Comparison of ENCODE assay signal across 8 cellular contexts in the genomic region with DNA sequence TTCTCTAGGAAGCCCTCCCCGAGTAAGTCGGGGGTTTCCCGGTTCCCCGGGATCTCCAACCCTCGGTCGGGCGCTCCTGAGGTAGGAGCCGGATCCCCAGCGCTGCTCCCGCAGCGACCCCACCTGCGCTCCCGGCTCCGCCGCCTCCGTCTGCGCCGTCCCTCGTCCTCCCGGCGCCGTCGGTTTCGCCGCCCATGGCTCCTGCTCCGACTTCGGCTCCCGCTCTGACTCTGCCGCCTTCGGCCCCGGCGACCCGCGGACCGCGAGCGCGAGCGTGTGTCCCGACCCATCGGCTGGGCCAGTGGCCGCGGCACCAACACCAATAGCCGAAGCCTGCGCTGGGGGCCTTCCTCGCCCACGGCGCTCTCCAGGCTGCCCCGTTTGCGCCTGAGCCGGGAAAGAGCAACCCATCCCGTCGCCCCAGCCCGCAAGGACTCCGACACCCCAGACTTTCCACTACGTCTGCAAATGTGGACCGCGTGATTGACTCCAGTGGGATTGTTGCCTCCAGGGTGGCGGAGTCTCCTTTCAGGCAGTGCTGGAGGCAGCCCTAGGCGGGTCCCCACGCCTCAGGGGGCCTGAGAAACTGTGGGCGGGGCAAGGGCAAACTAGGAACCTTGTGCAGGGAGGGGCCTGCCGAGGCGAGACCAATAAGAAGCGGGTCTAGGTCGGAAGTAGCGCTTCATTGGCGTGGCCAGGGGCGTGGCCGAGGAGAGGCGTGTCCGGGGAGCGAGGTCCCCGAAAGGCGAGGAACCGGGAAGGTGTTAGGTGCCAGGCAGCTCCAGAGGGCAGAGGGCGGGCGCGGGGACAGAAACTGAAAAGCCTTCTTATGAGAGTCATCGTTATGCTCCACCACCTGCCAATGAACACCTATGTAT. TPM values are rescaled to one million over a fixed set of nuclear protein-coding genes. Genes with fewer than 3 reads are reported as not detected.
DNase-seq lines count a peak whose midpoint lies in the region; ATAC-seq and TF ChIP-seq lines count a peak whose summit lies in the region.

A gene (minus strand): TSS at position 318 of the 878 bp plus-strand sequence. CDS start 28 bp downstream, at position 290.

- H3K27me3 Mint-ChIP-seq in central memory CD8-positive, alpha-beta T cell = no peaks in the 10 kb centered on the region

- in situ Hi-C loops in GM18951 (cut with MboI; ENCODE audit: low sequenced_read_pairs, unreplicated experiment) = no loop called here

- intact Hi-C loops in spleen (cut with DNase I; ENCODE audit: low total_unique reads) = no loop called here

- peaks cover 0 to 44% (median 24%) of the 10 kb centered on the region in 6 donors for H3K36me3 ChIP-seq in spleen

- no peaks in the 10 kb centered on the region for H3K9me3 Mint-ChIP-seq in central memory CD8-positive, alpha-beta T cell

- H3K36me3 Mint-ChIP-seq in central memory CD8-positive, alpha-beta T cell (ENCODE audit: insufficient read depth) = peaks cover 21% of the 10 kb centered on the region

- no peaks in the 10 kb centered on the region for H3K27me3 ChIP-seq in spleen (replicated peaks in 1 of 7)

- 0 to 1% (median 0%) methylated on average over 24 to 80 of the region's 80 CpGs for WGBS in spleen, 5 donors

- ATAC-seq in HG03196 (IDR thresholded peaks at IDR 0.05; ENCODE audit: unreplicated experiment) = peak; percentile 64
- peak; percentile 98 for ATAC-seq in central memory CD8-positive, alpha-beta T cell (replicated peaks; ENCODE audit: extremely low read depth, poor library complexity, severe bottlenecking)

- TF ChIP-seq POLR2A in GM18951 (IDR thresholded peaks at IDR 0.05; ENCODE audit: extremely low read depth, insufficient read depth, insufficient read length) = peak; percentile 94
- peak in 2 of 3 donors; percentile 57 to 78 for TF ChIP-seq POLR2A in spleen (IDR thresholded peaks at IDR 0.05)

- CTCF ChIA-PET in AG04449 (lab: Yijun Ruan, JAX) = interaction anchor here (0.9 kb wide), 1 partner anchor 19 kb away, joined by 3 read pairs; no protein-coding TSS in a partner anchor

- H3K4me3 Mint-ChIP-seq in central memory CD8-positive, alpha-beta T cell = peak within 1 kb of the TSS; percentile 98

- H3K9me3 ChIP-seq in spleen = no peaks in the 10 kb centered on the region

- H3K4me3 ChIP-seq in AG04449 (ENCODE audit: low read depth, low read length) (peak within 1 kb of the TSS; percentile 79), spleen (peak within 1 kb of the TSS; percentile 90 to 100 (median 99))

- peak within 1 kb of the TSS; percentile 92 for H3K27ac Mint-ChIP-seq in central memory CD8-positive, alpha-beta T cell (ENCODE audit: low read depth)

- TF ChIP-seq CTCF in AG04449 (IDR thresholded peaks at IDR 0.05; ENCODE audit: insufficient read depth, low read length, missing control alignments) = no peak
- peak in 3 of 11 experiments; percentile 21 to 46 (median 26) for TF ChIP-seq CTCF in spleen (IDR thresholded peaks at IDR 0.05 in 8 of 11, conservative IDR thresholded peaks at IDR 0.05 in 3 of 11)

- POLR2A ChIA-PET in AG04449 (lab: Yijun Ruan, JAX) = no interaction called here

- DNase-seq in AG04449 (ENCODE audit: low read depth, low spot score) (peak; percentile 86), NCI-H446 (lab: John Stamatoyannopoulos, UW) (peak; percentile 98 to 99), inferior parietal cortex (ENCODE audit: extremely low spot score) (peak; percentile 97), spleen (peak; percentile 100)
- DNase-seq in activated CD4-positive, CD25-positive, alpha-beta regulatory T cell treated with anti-CD3 and anti-CD28 coated beads, Interleukin-2, amount 50 U/mL, for 16 hours (ENCODE audit: low read depth, low spot score) = peak; percentile 99
- DNase-seq in central memory CD8-positive, alpha-beta T cell (ENCODE audit: low spot score in 2 of 2) = peak; percentile 97 to 98

- H3K4me1 ChIP-seq in spleen = peaks cover 12 to 40% (median 32%) of the 10 kb centered on the region in 6 donors

- peak within 1 kb of the TSS; percentile 86 to 98 (median 93) for H3K27ac ChIP-seq in spleen

- H3K4me1 Mint-ChIP-seq in central memory CD8-positive, alpha-beta T cell = peaks cover 29% of the 10 kb centered on the region

RNA-seq across cellular contexts. Expression of the gene that starts here (rescaled TPM):
- 10 to 100 TPM; 18.9 to 27.1 (median 25.7) TPM for total RNA-seq in spleen
- polyA plus RNA-seq in spleen = 10 to 100 TPM; 10.8 to 21.1 (median 12.0) TPM

Comparison
In these comparisons a context has a peak if more than half of its experiments do, and no peak if none do; other contexts are left out.
1. Peak in every context shown above with its lines: DNase-seq, ATAC-seq, H3K4me3 ChIP-seq and H3K27ac ChIP-seq.